Comparison of ENCODE assay signal across 9 cellular contexts in the genomic region with DNA sequence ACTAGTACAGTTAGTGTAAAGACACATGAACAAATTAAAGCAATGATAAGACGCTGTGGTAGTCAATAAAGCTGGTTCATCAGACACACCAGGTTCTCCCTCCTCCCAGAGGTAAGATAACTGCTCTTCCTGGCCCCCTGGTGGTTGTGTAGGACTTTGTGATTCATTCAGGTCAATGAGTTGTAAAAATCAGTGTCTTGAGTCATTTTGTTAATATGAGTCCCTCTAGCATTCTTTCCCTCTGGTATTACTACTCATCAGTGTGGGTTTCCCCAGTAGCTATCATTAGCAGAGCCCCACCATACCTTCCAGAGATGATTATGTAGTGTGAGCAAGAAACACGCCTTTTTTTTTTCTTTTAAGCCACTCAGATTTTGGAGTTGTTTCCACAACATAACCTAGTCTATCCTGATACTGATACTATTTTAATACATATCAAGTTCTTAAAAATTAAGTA. TPM values are rescaled to one million over a fixed set of nuclear protein-coding genes. Genes with fewer than 3 reads are reported as not detected.
A peak's percentile ranks its signal among the peaks of the same experiment; 100 is the strongest.
DNase-seq lines count a peak whose midpoint lies in the region; ATAC-seq and TF ChIP-seq lines count a peak whose summit lies in the region.
"Had no signal": no experiment of that assay in that cellular context is flagged by ENCODE, and none has a peak within 500 bp of the region (broad histone marks: within the 10 kb centered on the region; RNA-seq: fewer than 3 reads in every experiment).

No MANE protein-coding gene starts in this region.

- H3K4me1 ChIP-seq in RWPE2 (ENCODE audit: insufficient read depth, poor library complexity, severe bottlenecking) (peaks cover 4% of the 10 kb centered on the region), osteoblast (ENCODE audit: insufficient read depth, low read length) (peaks cover 12% of the 10 kb centered on the region), tibial artery (peaks cover 0 to 14% (median 6%) of the 10 kb centered on the region in 4 donors)

- TF ChIP-seq CTCF in RWPE2 (IDR thresholded peaks at IDR 0.05; ENCODE audit: poor library complexity, severe bottlenecking): peak; percentile 89
- peak; percentile 90 for TF ChIP-seq CTCF in osteoblast (IDR thresholded peaks at IDR 0.05; ENCODE audit: extremely low read depth, low read depth, low read length)
- TF ChIP-seq CTCF in tibial artery (IDR thresholded peaks at IDR 0.05): peak; percentile 48 to 60

- no peaks in the 10 kb centered on the region for H3K27me3 ChIP-seq in RWPE2 (ENCODE audit: insufficient read depth, poor library complexity, severe bottlenecking)
- H3K27me3 ChIP-seq in osteoblast (ENCODE audit: insufficient read depth, low read length): no peaks in the 10 kb centered on the region
- H3K27me3 ChIP-seq in tibial artery: no peaks in the 10 kb centered on the region

- H3K4me3 Mint-ChIP-seq in activated T-helper 1 cell treated with anti-CD3 and anti-CD28 coated beads, Interleukin-12 subunit alpha, Interleukin-12 subunit beta, Interleukin-2, Interleukin-4 antibody, amounts not matched to agents 30 ng/mL and 10 ng/mL and 1 ng/mL, durations not matched to agents 14 hours and 24 hours and 36 hours: peak overlapping the region; percentile 0

- H3K36me3 ChIP-seq in RWPE2 (ENCODE audit: low read depth) (peaks cover 4% of the 10 kb centered on the region), osteoblast (ENCODE audit: insufficient read depth, low read length) (peaks cover 4% of the 10 kb centered on the region), tibial artery (peaks cover under 1 to 3% (median under 1%) of the 10 kb centered on the region in 3 donors)

- DNase-seq in Caki2 (ENCODE audit: low read depth) (peak; percentile 88), M059J (ENCODE audit: low read depth) (peak; percentile 90), RWPE2 (ENCODE audit: low spot score) (no peak), fibroblast of the conjunctiva (ENCODE audit: low read depth) (peak; percentile 75), osteoblast (ENCODE audit: insufficient read length, low spot score, missing footprints) (peak; percentile 92), tibial artery (peak; percentile 69 to 70)
- DNase-seq in activated T-helper 1 cell treated with anti-CD3 and anti-CD28 coated beads, Interleukin-12 subunit alpha, Interleukin-12 subunit beta, Interleukin-2, Interleukin-4 antibody, amounts not matched to agents 30 ng/mL and 10 ng/mL and 1 ng/mL, durations not matched to agents 14 hours and 24 hours and 36 hours (ENCODE audit: low spot score): peak; percentile 59

- H3K4me3 ChIP-seq in RWPE2 (ENCODE audit: severe bottlenecking) (no peak overlapping the region), osteoblast (ENCODE audit: insufficient read depth, low read length) (no peak overlapping the region), tibial artery (no peak overlapping the region)

- peak overlapping the region; percentile 38 for H3K4me2 ChIP-seq in osteoblast (ENCODE audit: insufficient read depth, low read length)

- H3K27ac ChIP-seq in RWPE2 (ENCODE audit: poor library complexity, severe bottlenecking) (peak overlapping the region; percentile 15), osteoblast (ENCODE audit: low read depth, low read length) (peak overlapping the region; percentile 8), tibial artery (no peak overlapping the region)

- H3K4me1 Mint-ChIP-seq in activated T-helper 1 cell treated with anti-CD3 and anti-CD28 coated beads, Interleukin-12 subunit alpha, Interleukin-12 subunit beta, Interleukin-2, Interleukin-4 antibody, amounts not matched to agents 30 ng/mL and 10 ng/mL and 1 ng/mL, durations not matched to agents 14 hours and 24 hours and 36 hours (ENCODE audit: low read depth): peaks cover 20% of the 10 kb centered on the region

- H3K79me2 ChIP-seq in osteoblast (ENCODE audit: insufficient read depth, low read length): peaks cover 14% of the 10 kb centered on the region

- H3K9me3 Mint-ChIP-seq in activated T-helper 1 cell treated with anti-CD3 and anti-CD28 coated beads, Interleukin-12 subunit alpha, Interleukin-12 subunit beta, Interleukin-2, Interleukin-4 antibody, amounts not matched to agents 30 ng/mL and 10 ng/mL and 1 ng/mL, durations not matched to agents 14 hours and 24 hours and 36 hours: no peaks in the 10 kb centered on the region

- H3K36me3 Mint-ChIP-seq in activated T-helper 1 cell treated with anti-CD3 and anti-CD28 coated beads, Interleukin-12 subunit alpha, Interleukin-12 subunit beta, Interleukin-2, Interleukin-4 antibody, amounts not matched to agents 30 ng/mL and 10 ng/mL and 1 ng/mL, durations not matched to agents 14 hours and 24 hours and 36 hours (ENCODE audit: low read depth): peaks cover 4% of the 10 kb centered on the region

- no peak overlapping the region for H3K27ac Mint-ChIP-seq in activated T-helper 1 cell treated with anti-CD3 and anti-CD28 coated beads, Interleukin-12 subunit alpha, Interleukin-12 subunit beta, Interleukin-2, Interleukin-4 antibody, amounts not matched to agents 30 ng/mL and 10 ng/mL and 1 ng/mL, durations not matched to agents 14 hours and 24 hours and 36 hours

- intact Hi-C loops in activated T-helper 1 cell treated with anti-CD3 and anti-CD28 coated beads, Interleukin-12 subunit alpha, Interleukin-12 subunit beta, Interleukin-2, Interleukin-4 antibody, amounts not matched to agents 30 ng/mL and 10 ng/mL and 1 ng/mL, durations not matched to agents 14 hours and 24 hours and 36 hours (cut with micrococcal nuclease): loop anchor here (1.0 to 2.0 kb wide), 7 partner anchors 46 to 458 kb away; a partner anchor contains a TSS
- intact Hi-C loops in tibial artery (cut with DNase I; ENCODE audit: low total_unique reads): loop anchor here (10.0 kb wide), 1 partner anchor 98 kb away; no protein-coding TSS in a partner anchor

- H3K9me3 ChIP-seq in RWPE2 (ENCODE audit: severe bottlenecking) (no peaks in the 10 kb centered on the region), osteoblast (ENCODE audit: low read depth, low read length) (no peaks in the 10 kb centered on the region), tibial artery (no peaks in the 10 kb centered on the region)

- H2AFZ ChIP-seq in osteoblast (ENCODE audit: low read length): no peak overlapping the region

- H3K27me3 Mint-ChIP-seq in activated T-helper 1 cell treated with anti-CD3 and anti-CD28 coated beads, Interleukin-12 subunit alpha, Interleukin-12 subunit beta, Interleukin-2, Interleukin-4 antibody, amounts not matched to agents 30 ng/mL and 10 ng/mL and 1 ng/mL, durations not matched to agents 14 hours and 24 hours and 36 hours (ENCODE audit: insufficient read depth): no peaks in the 10 kb centered on the region

- in situ Hi-C loops in Caki2 (cut with HindIII; ENCODE audit: low pct_unique_long_range_greater_than_20kb, low sequenced_read_pairs): no loop called here

- ATAC-seq in GM21717 (IDR thresholded peaks at IDR 0.05; ENCODE audit: unreplicated experiment): peak; percentile 48
- peak; percentile 82 for ATAC-seq in RWPE2 (ENCODE audit: low read depth)

- H4K20me1 ChIP-seq in osteoblast (ENCODE audit: insufficient read depth, low read length): no peaks in the 10 kb centered on the region

RNA-seq across cellular contexts. Expression of a gene that starts 3.6 kb away (rescaled TPM):
- 29.2 and 31.7 TPM in 2 replicates for total RNA-seq in Caki2 (2014; rRNA removed; shearing (Covaris generic); ENCODE audit: low replicate concordance)
- 27.8 and 31.6 TPM in 2 replicates for total RNA-seq in M059J (2014; rRNA removed; shearing (Covaris generic))
- 60.6 and 63.7 TPM in 2 replicates for total RNA-seq in activated T-helper 1 cell treated with anti-CD3 and anti-CD28 coated beads, Interleukin-12 subunit alpha, Interleukin-12 subunit beta, Interleukin-2, Interleukin-4 antibody, amounts not matched to agents 30 ng/mL and 10 ng/mL and 1 ng/mL, durations not matched to agents 14 hours and 24 hours and 36 hours
- total RNA-seq in osteoblast: 38.0 and 42.3 TPM in 2 replicates

RNA-seq across cellular contexts. Expression of a gene that starts 35.6 kb away (rescaled TPM):
- not detected in 2 replicates for total RNA-seq in Caki2 (2014; rRNA removed; shearing (Covaris generic); ENCODE audit: low replicate concordance)
- total RNA-seq in M059J (2014; rRNA removed; shearing (Covaris generic)): not detected in 2 replicates
- total RNA-seq in activated T-helper 1 cell treated with anti-CD3 and anti-CD28 coated beads, Interleukin-12 subunit alpha, Interleukin-12 subunit beta, Interleukin-2, Interleukin-4 antibody, amounts not matched to agents 30 ng/mL and 10 ng/mL and 1 ng/mL, durations not matched to agents 14 hours and 24 hours and 36 hours: not detected in 2 replicates
- total RNA-seq in osteoblast: not detected in 2 replicates
- total RNA-seq: aorta had no signal

RNA-seq across cellular contexts. Expression of a gene that starts 46.1 kb away (rescaled TPM):
- total RNA-seq in Caki2 (2014; rRNA removed; shearing (Covaris generic); ENCODE audit: low replicate concordance): 5.8 and 8.5 TPM in 2 replicates
- total RNA-seq in M059J (2014; rRNA removed; shearing (Covaris generic)): 30.2 and 38.7 TPM in 2 replicates
- total RNA-seq in activated T-helper 1 cell treated with anti-CD3 and anti-CD28 coated beads, Interleukin-12 subunit alpha, Interleukin-12 subunit beta, Interleukin-2, Interleukin-4 antibody, amounts not matched to agents 30 ng/mL and 10 ng/mL and 1 ng/mL, durations not matched to agents 14 hours and 24 hours and 36 hours: 32.4 and 32.5 TPM in 2 replicates
- 61.9 and 63.3 TPM in 2 replicates for total RNA-seq in osteoblast

RNA-seq across cellular contexts. Expression of a gene that starts 52.1 kb away (rescaled TPM):
- total RNA-seq in Caki2 (2014; rRNA removed; shearing (Covaris generic); ENCODE audit: low replicate concordance): 41.8 and 63.4 TPM in 2 replicates
- 156 and 178 TPM in 2 replicates for total RNA-seq in M059J (2014; rRNA removed; shearing (Covaris generic))
- 188 and 191 TPM in 2 replicates for total RNA-seq in activated T-helper 1 cell treated with anti-CD3 and anti-CD28 coated beads, Interleukin-12 subunit alpha, Interleukin-12 subunit beta, Interleukin-2, Interleukin-4 antibody, amounts not matched to agents 30 ng/mL and 10 ng/mL and 1 ng/mL, durations not matched to agents 14 hours and 24 hours and 36 hours
- total RNA-seq in osteoblast: 159 and 164 TPM in 2 replicates

RNA-seq across cellular contexts. Expression of a gene that starts 59.5 kb away (rescaled TPM):
- total RNA-seq in Caki2 (2014; rRNA removed; shearing (Covaris generic); ENCODE audit: low replicate concordance): 1.2 and 1.3 TPM in 2 replicates
- 0.25 TPM in 1 of 2 replicates, not detected in the other for total RNA-seq in M059J (2014; rRNA removed; shearing (Covaris generic))
- total RNA-seq in activated T-helper 1 cell treated with anti-CD3 and anti-CD28 coated beads, Interleukin-12 subunit alpha, Interleukin-12 subunit beta, Interleukin-2, Interleukin-4 antibody, amounts not matched to agents 30 ng/mL and 10 ng/mL and 1 ng/mL, durations not matched to agents 14 hours and 24 hours and 36 hours: not detected in 2 replicates
- total RNA-seq in osteoblast: under 0.01 TPM in 2 replicates
- total RNA-seq: aorta had no signal

Comparison
In these comparisons a context has a peak if more than half of its experiments do, and no peak if none do; other contexts are left out.
1. H3K27ac ChIP-seq: peak in RWPE2 (single experiment) and osteoblast (single experiment); none in tibial artery (0 of 2).
2. Peak in every context shown above with its lines, with median percentiles within 50 percentile points of each other: CTCF ChIP-seq.